In the genomic region with DNA sequence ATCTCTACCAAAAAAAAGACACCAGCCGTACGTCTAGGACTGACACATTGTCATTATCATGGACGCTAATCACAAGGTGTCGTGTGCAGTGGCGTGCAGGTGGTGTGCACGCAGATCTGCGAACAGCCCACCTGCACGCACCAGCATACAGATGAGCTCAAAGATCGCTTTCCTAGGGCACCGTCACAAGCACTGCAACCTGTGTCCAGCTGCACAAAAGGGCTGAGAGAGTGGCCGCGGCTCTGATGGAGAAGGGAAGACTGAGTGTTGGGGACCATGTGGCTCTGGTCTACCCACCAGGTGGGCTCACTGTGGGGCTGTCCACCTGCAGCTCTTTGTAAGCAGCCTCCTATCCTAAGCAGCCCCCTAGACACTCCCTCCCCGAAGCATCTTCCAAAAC, we compare ENCODE assay signal across 16 cellular contexts. TPM values are rescaled to one million over a fixed set of nuclear protein-coding genes. Genes with fewer than 3 reads are reported as not detected.
A peak's percentile ranks its signal among the peaks of the same experiment; 100 is the strongest.
DNase-seq lines count a peak whose midpoint lies in the region; ATAC-seq lines count a peak whose summit lies in the region.
"Had no signal": no experiment of that assay in that cellular context is flagged by ENCODE, and none has a peak within 500 bp of the region (broad histone marks: within the 10 kb centered on the region; RNA-seq: fewer than 3 reads in every experiment).

No MANE protein-coding gene starts in this region.

- no peaks in the 10 kb centered on the region for H3K27me3 Mint-ChIP-seq in activated naive CD8-positive, alpha-beta T cell
- H3K27me3 Mint-ChIP-seq in activated naive CD8-positive, alpha-beta T cell treated with anti-CD3 and anti-CD28 coated beads, Interleukin-2, amount 50 U/mL, for 24 hours, result no peaks in the 10 kb centered on the region
- H3K27me3 Mint-ChIP-seq in T-helper 17 cell, result no peaks in the 10 kb centered on the region
- no peaks in the 10 kb centered on the region for H3K27me3 Mint-ChIP-seq in stimulated activated naive B cell treated with anti-CD40 and anti-IgM and Interleukin-4, amounts not matched to agents 10 μg/mL and 1 μg/mL and 100 μg/mL, for 72 hours

- peak overlapping the region; percentile 83 for H3K27ac Mint-ChIP-seq in activated naive CD8-positive, alpha-beta T cell
- no peak overlapping the region for H3K27ac Mint-ChIP-seq in activated naive CD8-positive, alpha-beta T cell treated with anti-CD3 and anti-CD28 coated beads, Interleukin-2, amount 50 U/mL, for 24 hours
- peak overlapping the region; percentile 99 for H3K27ac Mint-ChIP-seq in T-helper 17 cell
- H3K27ac Mint-ChIP-seq in stimulated activated effector memory CD8-positive, alpha-beta T cell treated with anti-CD3 and anti-CD28 coated beads, Interleukin-12 subunit alpha, Interleukin-12 subunit beta, amount 100 ng/mL, for 72 hours, result peak overlapping the region; percentile 54
- H3K27ac Mint-ChIP-seq in stimulated activated naive B cell treated with anti-CD40 and anti-IgM and Interleukin-4, amounts not matched to agents 10 μg/mL and 1 μg/mL and 100 μg/mL, for 72 hours, result no peak overlapping the region

- no peak for DNase-seq in activated naive CD8-positive, alpha-beta T cell treated with anti-CD3 and anti-CD28 coated beads, Interleukin-2, amount 50 U/mL, for 24 hours
- DNase-seq in T-helper 17 cell (no peak), islet precursor cell (peak; percentile 31), OCI-M1 (lab: John Stamatoyannopoulos, UW) (no peak)
- DNase-seq in stimulated activated effector memory CD8-positive, alpha-beta T cell treated with anti-CD3 and anti-CD28 coated beads, Interleukin-12 subunit alpha, Interleukin-12 subunit beta, amount 100 ng/mL, for 72 hours (ENCODE audit: low spot score in 2 of 2), result peak in 1 of 2 donors; percentile 41
- no peak for DNase-seq in stimulated activated naive B cell treated with anti-CD40 and anti-IgM and Interleukin-4, amounts not matched to agents 10 μg/mL and 1 μg/mL and 100 μg/mL, for 72 hours
- DNase-seq: Calu3, DMS79, H9, NCI-H1048, NCI-H1436 treated with DMSO at 0.1 percent for 48 hours, NCI-H2081, NCI-H748 treated with DMSO at 0.1 percent for 48 hours had no signal

- H3K4me1 Mint-ChIP-seq in activated naive CD8-positive, alpha-beta T cell (ENCODE audit: low read depth), result peaks cover 81% of the 10 kb centered on the region
- peaks cover 63% of the 10 kb centered on the region for H3K4me1 Mint-ChIP-seq in activated naive CD8-positive, alpha-beta T cell treated with anti-CD3 and anti-CD28 coated beads, Interleukin-2, amount 50 U/mL, for 24 hours
- H3K4me1 Mint-ChIP-seq in T-helper 17 cell, result peaks cover 36% of the 10 kb centered on the region
- peaks cover 48% of the 10 kb centered on the region for H3K4me1 Mint-ChIP-seq in stimulated activated effector memory CD8-positive, alpha-beta T cell treated with anti-CD3 and anti-CD28 coated beads, Interleukin-12 subunit alpha, Interleukin-12 subunit beta, amount 100 ng/mL, for 72 hours
- peaks cover 13 to 24% of the 10 kb centered on the region in 2 donors for H3K4me1 Mint-ChIP-seq in stimulated activated naive B cell treated with anti-CD40 and anti-IgM and Interleukin-4, amounts not matched to agents 10 μg/mL and 1 μg/mL and 100 μg/mL, for 72 hours
- H3K4me1 Mint-ChIP-seq: H9 had no signal

- H3K4me3 Mint-ChIP-seq in activated naive CD8-positive, alpha-beta T cell, result no peak overlapping the region
- no peak overlapping the region for H3K4me3 Mint-ChIP-seq in activated naive CD8-positive, alpha-beta T cell treated with anti-CD3 and anti-CD28 coated beads, Interleukin-2, amount 50 U/mL, for 24 hours
- peak overlapping the region; percentile 45 for H3K4me3 Mint-ChIP-seq in T-helper 17 cell
- no peak overlapping the region for H3K4me3 Mint-ChIP-seq in stimulated activated effector memory CD8-positive, alpha-beta T cell treated with anti-CD3 and anti-CD28 coated beads, Interleukin-12 subunit alpha, Interleukin-12 subunit beta, amount 100 ng/mL, for 72 hours
- H3K4me3 Mint-ChIP-seq in stimulated activated naive B cell treated with anti-CD40 and anti-IgM and Interleukin-4, amounts not matched to agents 10 μg/mL and 1 μg/mL and 100 μg/mL, for 72 hours, result no peak overlapping the region
- H3K4me3 Mint-ChIP-seq: H9 had no signal

- no peaks in the 10 kb centered on the region for H3K9me3 ChIP-seq in T-helper 17 cell (ENCODE audit: control insufficient read depth, low read length, poor library complexity, severe bottlenecking)

- H3K9me3 Mint-ChIP-seq in activated naive CD8-positive, alpha-beta T cell (ENCODE audit: low read depth), result no peaks in the 10 kb centered on the region
- no peaks in the 10 kb centered on the region for H3K9me3 Mint-ChIP-seq in activated naive CD8-positive, alpha-beta T cell treated with anti-CD3 and anti-CD28 coated beads, Interleukin-2, amount 50 U/mL, for 24 hours
- H3K9me3 Mint-ChIP-seq in stimulated activated effector memory CD8-positive, alpha-beta T cell treated with anti-CD3 and anti-CD28 coated beads, Interleukin-12 subunit alpha, Interleukin-12 subunit beta, amount 100 ng/mL, for 72 hours, result no peaks in the 10 kb centered on the region
- H3K9me3 Mint-ChIP-seq in stimulated activated naive B cell treated with anti-CD40 and anti-IgM and Interleukin-4, amounts not matched to agents 10 μg/mL and 1 μg/mL and 100 μg/mL, for 72 hours, result no peaks in the 10 kb centered on the region
- H3K9me3 Mint-ChIP-seq: H9 had no signal

- peaks cover 3% of the 10 kb centered on the region for H3K36me3 Mint-ChIP-seq in activated naive CD8-positive, alpha-beta T cell
- H3K36me3 Mint-ChIP-seq in activated naive CD8-positive, alpha-beta T cell treated with anti-CD3 and anti-CD28 coated beads, Interleukin-2, amount 50 U/mL, for 24 hours (ENCODE audit: low read depth), result peaks cover 12% of the 10 kb centered on the region
- peaks cover 3% of the 10 kb centered on the region for H3K36me3 Mint-ChIP-seq in T-helper 17 cell (ENCODE audit: low read depth)
- peaks cover 21% of the 10 kb centered on the region for H3K36me3 Mint-ChIP-seq in stimulated activated effector memory CD8-positive, alpha-beta T cell treated with anti-CD3 and anti-CD28 coated beads, Interleukin-12 subunit alpha, Interleukin-12 subunit beta, amount 100 ng/mL, for 72 hours
- peaks cover 36 to 47% of the 10 kb centered on the region in 2 donors for H3K36me3 Mint-ChIP-seq in stimulated activated naive B cell treated with anti-CD40 and anti-IgM and Interleukin-4, amounts not matched to agents 10 μg/mL and 1 μg/mL and 100 μg/mL, for 72 hours

- no peak for ATAC-seq in activated naive CD8-positive, alpha-beta T cell treated with anti-CD3 and anti-CD28 coated beads, Interleukin-2, amount 50 U/mL, for 24 hours
- ATAC-seq in T-helper 17 cell, result no peak
- ATAC-seq in stimulated activated effector memory CD8-positive, alpha-beta T cell treated with anti-CD3 and anti-CD28 coated beads, Interleukin-12 subunit alpha, Interleukin-12 subunit beta, amount 100 ng/mL, for 72 hours, result no peak
- no peak for ATAC-seq in stimulated activated naive B cell treated with anti-CD40 and anti-IgM and Interleukin-4, amounts not matched to agents 10 μg/mL and 1 μg/mL and 100 μg/mL, for 72 hours (replicated peaks)

RNA-seq across cellular contexts. Expression of gene S100B, which starts 50.9 kb away (rescaled TPM):
- not detected for total RNA-seq in T-helper 17 cell
- total RNA-seq: Calu3, MCF 10A, NCI-H460 had no signal

Comparison
In these comparisons a context has a peak if more than half of its experiments do, and no peak if none do; other contexts are left out.
1. H3K27ac Mint-ChIP-seq: peak in activated naive CD8-positive, alpha-beta T cell (single experiment), T-helper 17 cell (single experiment) and stimulated activated effector memory CD8-positive, alpha-beta T cell treated with anti-CD3 and anti-CD28 coated beads, Interleukin-12 subunit alpha, Interleukin-12 subunit beta, amount 100 ng/mL, for 72 hours (single experiment); none in activated naive CD8-positive, alpha-beta T cell treated with anti-CD3 and anti-CD28 coated beads, Interleukin-2, amount 50 U/mL, for 24 hours (single experiment) and stimulated activated naive B cell treated with anti-CD40 and anti-IgM and Interleukin-4, amounts not matched to agents 10 μg/mL and 1 μg/mL and 100 μg/mL, for 72 hours (single experiment).